13 cellular contexts compared by ENCODE assay signal in genomic region chr7:15937571-15937970, GRCh38.
"Had no signal": no experiment of that assay in that cellular context is flagged by ENCODE, and none has a peak within 500 bp of the region (broad histone marks: within the 10 kb centered on the region; RNA-seq: fewer than 3 reads in every experiment).

No MANE protein-coding gene starts in this region.

- H3K4me1 ChIP-seq: heart right ventricle, stomach, transverse colon had no signal

- ATAC-seq: heart right ventricle; naive thymus-derived CD4-positive, alpha-beta T cell; sciatic nerve had no signal

- H3K4me3 ChIP-seq: heart right ventricle, stomach, thoracic aorta, transverse colon had no signal

- H3K36me3 ChIP-seq: heart right ventricle, neutrophil, stomach, thoracic aorta, transverse colon had no signal

- H3K27me3 ChIP-seq: heart right ventricle, neutrophil, stomach, transverse colon had no signal

- DNase-seq: erythroblast; heart right ventricle; hypothalamus; naive thymus-derived CD4-positive, alpha-beta T cell; small intestine; stimulated activated CD4-positive, alpha-beta T cell treated with anti-CD3 and anti-CD28 coated beads, Interleukin-12 subunit alpha, Interleukin-12 subunit beta, amount 100 ng/mL, for 4 hours; stimulated activated naive CD4-positive, alpha-beta T cell; stomach; substantia nigra; transverse colon had no signal

- H3K27ac ChIP-seq: heart right ventricle, neutrophil, stomach, thoracic aorta, transverse colon had no signal
